In genomic region chr6:52503853-52504777, GRCh38 we compare ENCODE assay signal across 8 cellular contexts.
DNase-seq lines count a peak whose midpoint lies in the region; ATAC-seq and TF ChIP-seq lines count a peak whose summit lies in the region.

No MANE protein-coding gene starts in this region.

- H3K36me3 ChIP-seq in GM23338 (ENCODE audit: insufficient read depth) (no peaks in the 10 kb centered on the region), muscle layer of duodenum (ENCODE audit: control insufficient read depth in 1 of 2, insufficient read depth in 2 of 2, low read length in 2 of 2) (peaks cover 27 to 39% of the 10 kb centered on the region in 2 donors)

- H3K4me3 ChIP-seq in GM23338 (no peak overlapping the region), muscle layer of duodenum (ENCODE audit: low read depth in 1 of 2, low read length in 2 of 2) (no peak overlapping the region)

- no peak for TF ChIP-seq CTCF in GM23338 (conservative IDR thresholded peaks at IDR 0.05; ENCODE audit: low read depth in 2 of 2)

- H3K27me3 ChIP-seq in GM23338 (ENCODE audit: insufficient read depth), result no peaks in the 10 kb centered on the region
- H3K27me3 ChIP-seq in muscle layer of duodenum (ENCODE audit: low read depth, low read length), result no peaks in the 10 kb centered on the region

- H4K20me1 ChIP-seq in GM23338 (replicated peaks; ENCODE audit: insufficient read depth), result no peaks in the 10 kb centered on the region

- ATAC-seq in GM23338 (peak; percentile 13), GM19324 (IDR thresholded peaks at IDR 0.05; ENCODE audit: low FRiP score, unreplicated experiment) (no peak), HG03108 (IDR thresholded peaks at IDR 0.05; ENCODE audit: unreplicated experiment) (no peak)

- DNase-seq in GM23338 (ENCODE audit: low spot score), result no peak
- peak; percentile 92 for DNase-seq in NCI-H748 treated with DMSO at 0.1 percent for 48 hours (lab: John Stamatoyannopoulos, UW)
- DNase-seq in dermis blood vessel endothelial cell, result peak; percentile 68
- DNase-seq in globus pallidus (ENCODE audit: low spot score), result no peak
- no peak for DNase-seq in activated T-cell treated with anti-CD3 and anti-CD28 coated beads for 4 hours

- no peaks in the 10 kb centered on the region for H3K9me3 ChIP-seq in muscle layer of duodenum (ENCODE audit: control insufficient read depth in 1 of 2, low read length in 2 of 2)

- no peak overlapping the region for H3K27ac ChIP-seq in GM23338 (ENCODE audit: low read depth)
- H3K27ac ChIP-seq in muscle layer of duodenum (ENCODE audit: low read length), result peak overlapping the region; percentile 64

- no peak overlapping the region for H2AFZ ChIP-seq in GM23338

- no peaks in the 10 kb centered on the region for H3K9me2 ChIP-seq in GM23338 (ENCODE audit: insufficient read depth)

- peaks cover 33% of the 10 kb centered on the region for H3K36me3 Mint-ChIP-seq in GM23338 (ENCODE audit: low read depth)

- H3K4me2 ChIP-seq in GM23338, result no peak overlapping the region

- H3K79me2 ChIP-seq in GM23338 (replicated peaks; ENCODE audit: insufficient read depth), result no peaks in the 10 kb centered on the region

- no peak overlapping the region for H3K4me3 Mint-ChIP-seq in GM23338

- H3K4me1 ChIP-seq in GM23338 (ENCODE audit: insufficient read depth) (no peaks in the 10 kb centered on the region), muscle layer of duodenum (ENCODE audit: control insufficient read depth in 1 of 2, insufficient read depth in 2 of 2, low read length in 2 of 2) (peaks cover 7 to 43% of the 10 kb centered on the region in 2 donors)

- no peaks in the 10 kb centered on the region for H3F3A ChIP-seq in GM23338 (replicated peaks; ENCODE audit: low read depth)

- peaks cover 9% of the 10 kb centered on the region for H3K4me1 Mint-ChIP-seq in GM23338

- peaks cover 16% of the 10 kb centered on the region for H3K27me3 Mint-ChIP-seq in GM23338 (ENCODE audit: insufficient read depth, low read depth, poor library complexity)

- H3K27ac Mint-ChIP-seq in GM23338, result no peak overlapping the region; the same call in 1 of the 2 replicates

- no peaks in the 10 kb centered on the region for H3K9me3 Mint-ChIP-seq in GM23338

TF ChIP-seq in GM23338, 12 proteins besides CTCF, POLR2A, EP300 and RAD21:
- TF ChIP-seq ZNF114 (CRISPR knock-in tag; IDR thresholded peaks at IDR 0.05) (no peak), ZNF331 (CRISPR knock-in tag; IDR thresholded peaks at IDR 0.05; ENCODE audit: low read depth) (no peak), CREB1 (CRISPR knock-in tag; IDR thresholded peaks at IDR 0.05; ENCODE audit: low read depth) (no peak), EZH2 (IDR thresholded peaks at IDR 0.05; ENCODE audit: low read depth, unreplicated experiment) (no peak), JUNB (IDR thresholded peaks at IDR 0.05; ENCODE audit: unreplicated experiment) (no peak), ZNF462 (CRISPR knock-in tag; IDR thresholded peaks at IDR 0.05) (no peak), STAT1 (IDR thresholded peaks at IDR 0.05; ENCODE audit: unreplicated experiment) (no peak), POLR2AphosphoS5 (IDR thresholded peaks at IDR 0.05; ENCODE audit: low read depth) (no peak)
- TF ChIP-seq, protein P1, sequence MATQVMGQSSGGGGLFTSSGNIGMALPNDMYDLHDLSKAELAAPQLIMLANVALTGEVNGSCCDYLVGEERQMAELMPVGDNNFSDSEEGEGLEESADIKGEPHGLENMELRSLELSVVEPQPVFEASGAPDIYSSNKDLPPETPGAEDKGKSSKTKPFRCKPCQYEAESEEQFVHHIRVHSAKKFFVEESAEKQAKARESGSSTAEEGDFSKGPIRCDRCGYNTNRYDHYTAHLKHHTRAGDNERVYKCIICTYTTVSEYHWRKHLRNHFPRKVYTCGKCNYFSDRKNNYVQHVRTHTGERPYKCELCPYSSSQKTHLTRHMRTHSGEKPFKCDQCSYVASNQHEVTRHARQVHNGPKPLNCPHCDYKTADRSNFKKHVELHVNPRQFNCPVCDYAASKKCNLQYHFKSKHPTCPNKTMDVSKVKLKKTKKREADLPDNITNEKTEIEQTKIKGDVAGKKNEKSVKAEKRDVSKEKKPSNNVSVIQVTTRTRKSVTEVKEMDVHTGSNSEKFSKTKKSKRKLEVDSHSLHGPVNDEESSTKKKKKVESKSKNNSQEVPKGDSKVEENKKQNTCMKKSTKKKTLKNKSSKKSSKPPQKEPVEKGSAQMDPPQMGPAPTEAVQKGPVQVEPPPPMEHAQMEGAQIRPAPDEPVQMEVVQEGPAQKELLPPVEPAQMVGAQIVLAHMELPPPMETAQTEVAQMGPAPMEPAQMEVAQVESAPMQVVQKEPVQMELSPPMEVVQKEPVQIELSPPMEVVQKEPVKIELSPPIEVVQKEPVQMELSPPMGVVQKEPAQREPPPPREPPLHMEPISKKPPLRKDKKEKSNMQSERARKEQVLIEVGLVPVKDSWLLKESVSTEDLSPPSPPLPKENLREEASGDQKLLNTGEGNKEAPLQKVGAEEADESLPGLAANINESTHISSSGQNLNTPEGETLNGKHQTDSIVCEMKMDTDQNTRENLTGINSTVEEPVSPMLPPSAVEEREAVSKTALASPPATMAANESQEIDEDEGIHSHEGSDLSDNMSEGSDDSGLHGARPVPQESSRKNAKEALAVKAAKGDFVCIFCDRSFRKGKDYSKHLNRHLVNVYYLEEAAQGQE (IDR thresholded peaks at IDR 0.05; ENCODE audit: unreplicated experiment), result no peak

Comparison
In these comparisons a context has a peak if more than half of its experiments do, and no peak if none do; other contexts are left out.
1. DNase-seq: peak in NCI-H748 treated with DMSO at 0.1 percent for 48 hours (single experiment) and dermis blood vessel endothelial cell (single experiment); none in GM23338 (single experiment), globus pallidus (single experiment) and activated T-cell treated with anti-CD3 and anti-CD28 coated beads for 4 hours (single experiment).